25 cellular contexts compared by ENCODE assay signal in the genomic region with DNA sequence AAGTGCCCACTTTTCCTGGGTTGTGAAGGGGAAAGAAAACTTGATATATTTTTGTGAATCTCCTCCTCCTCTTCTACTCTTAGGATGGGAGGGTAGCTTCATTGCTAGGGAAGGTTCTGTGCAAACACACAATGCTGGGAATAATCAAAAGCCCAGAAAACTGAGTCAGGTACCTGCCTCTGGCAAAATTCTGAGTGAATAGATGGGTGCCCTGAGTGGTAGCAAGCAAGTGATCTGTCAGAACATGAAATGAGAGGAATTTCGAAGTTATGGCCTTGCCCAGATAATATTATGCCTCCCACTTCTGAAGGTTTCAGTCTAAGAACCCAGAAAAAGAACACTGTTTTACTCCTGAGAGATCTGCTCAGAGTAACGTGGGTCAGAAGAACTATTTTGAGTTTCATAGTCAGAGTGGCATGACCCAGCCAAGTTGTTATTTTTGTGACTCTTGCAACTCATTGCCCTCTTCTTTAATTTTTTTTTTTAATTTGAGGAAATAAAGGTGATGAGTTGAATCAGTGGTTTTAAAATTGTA.
DNase-seq lines count a peak whose midpoint lies in the region; ATAC-seq, FAIRE-seq and TF ChIP-seq lines count a peak whose summit lies in the region.
"Had no signal": no experiment of that assay in that cellular context is flagged by ENCODE, and none has a peak within 500 bp of the region (broad histone marks: within the 10 kb centered on the region; RNA-seq: fewer than 3 reads in every experiment).

No MANE protein-coding gene starts in this region.

- DNase-seq in RWPE1 (ENCODE audit: low spot score) (peak; percentile 34), epithelial cell of prostate (ENCODE audit: low read depth, low spot score) (no peak), keratinocyte (ENCODE audit: low read depth, low spot score) (peak; percentile 45), Calu3 (no peak), right atrium auricular region (ENCODE audit: low spot score) (no peak)
- DNase-seq: 8988T; CD4-positive, CD25-positive, alpha-beta regulatory T cell; DMS53; H7; Kasumi-1; MG63; NCI-H1694; NCI-H2029 treated with DMSO at 0.1 percent for 48 hours; NCI-H446 treated with DMSO at 0.1 percent for 48 hours; NCI-H526; NCI-H82; PC-9; SHP77 had no signal

- peak overlapping the region; percentile 46 for H3K9ac ChIP-seq in keratinocyte (ENCODE audit: control insufficient read depth, extremely low read depth, insufficient read depth, low read length)
- H3K9ac ChIP-seq: BLaER1 had no signal

- H3K9me3 Mint-ChIP-seq in Calu3 (ENCODE audit: low read depth, unreplicated experiment): no peaks in the 10 kb centered on the region

- BruUV-seq in Calu3 (replicated peaks; lab: Mats Ljungman, UMichigan): no TSS peak

- no peaks in the 10 kb centered on the region for H3K9me3 ChIP-seq in keratinocyte (ENCODE audit: control insufficient read depth, low read depth, low read length)
- H3K9me3 ChIP-seq in right atrium auricular region: no peaks in the 10 kb centered on the region
- H3K9me3 ChIP-seq: BLaER1, MG63 had no signal

- H3K4me3 ChIP-seq in ACC112 (ENCODE audit: low read depth, low read length) (peak overlapping the region; percentile 69), keratinocyte (ENCODE audit: control insufficient read depth in 2 of 3, extremely low read depth in 1 of 3, insufficient read depth in 2 of 3, low read depth in 1 of 3, low read length in 3 of 3) (peak overlapping the region in 2 of 3 experiments; percentile 50 to 60), right atrium auricular region (no peak overlapping the region)
- H3K4me3 ChIP-seq: BLaER1, K562, MG63, PC-9 had no signal

- H4K20me1 ChIP-seq in keratinocyte (ENCODE audit: control insufficient read depth, extremely low read depth, insufficient read depth, low read length): no peaks in the 10 kb centered on the region
- H4K20me1 ChIP-seq: BLaER1 had no signal

- H3K27me3 ChIP-seq in ACC112 (ENCODE audit: insufficient read depth, low read length): peaks cover 3% of the 10 kb centered on the region; the same call in 1 of the 2 replicates
- H3K27me3 ChIP-seq in keratinocyte (ENCODE audit: control insufficient read depth, extremely low read depth, insufficient read depth, low read length): no peaks in the 10 kb centered on the region
- no peaks in the 10 kb centered on the region for H3K27me3 ChIP-seq in right atrium auricular region
- H3K27me3 ChIP-seq: BLaER1, MG63 had no signal

- CTCF ChIA-PET in RWPE1 (lab: Yijun Ruan, JAX): interaction anchor here (0.6 kb wide), 1 partner anchor 36 kb away, joined by 3 read pairs; no protein-coding TSS in a partner anchor
- CTCF ChIA-PET in Calu3 (lab: Charles Lee): no interaction called here

- intact Hi-C loops in Calu3 (cut with micrococcal nuclease; ENCODE audit: unreplicated experiment): no loop called here

- POLR2A ChIA-PET in RWPE1 (lab: Yijun Ruan, JAX; ENCODE audit: low non-redundant PET): no interaction called here

- no peaks in the 10 kb centered on the region for H3K4me1 ChIP-seq in ACC112 (ENCODE audit: control insufficient read depth, insufficient read depth, low read length, unreplicated experiment)
- peaks cover 35% of the 10 kb centered on the region for H3K4me1 ChIP-seq in keratinocyte (ENCODE audit: control insufficient read depth, extremely low read depth, insufficient read depth, low read length)
- H3K4me1 ChIP-seq in right atrium auricular region: no peaks in the 10 kb centered on the region

- H3K4me1 Mint-ChIP-seq in Calu3 (ENCODE audit: low read depth, unreplicated experiment): no peaks in the 10 kb centered on the region
- H3K4me1 Mint-ChIP-seq: CD4-positive, CD25-positive, alpha-beta regulatory T cell had no signal

- H3K27ac ChIP-seq in ACC112 (ENCODE audit: low read depth, low read length) (no peak overlapping the region), RWPE1 (no peak overlapping the region), epithelial cell of prostate (peak overlapping the region; percentile 72), keratinocyte (ENCODE audit: control insufficient read depth, insufficient read depth, low read length) (peak overlapping the region; percentile 74), right atrium auricular region (no peak overlapping the region)
- H3K27ac ChIP-seq: BLaER1, PC-9 had no signal

- H3K4me3 Mint-ChIP-seq in Calu3 (ENCODE audit: low read depth, unreplicated experiment): no peak overlapping the region
- H3K4me3 Mint-ChIP-seq: CD4-positive, CD25-positive, alpha-beta regulatory T cell had no signal

- peak overlapping the region; percentile 48 for H2AFZ ChIP-seq in ACC112 (ENCODE audit: low read length, unreplicated experiment)
- H2AFZ ChIP-seq in keratinocyte (ENCODE audit: control insufficient read depth, low read length): peak overlapping the region; percentile 73
- H2AFZ ChIP-seq: PC-9 had no signal

- no peaks in the 10 kb centered on the region for H3K9me1 ChIP-seq in keratinocyte (ENCODE audit: control insufficient read depth, extremely low read depth, insufficient read depth, low read length)

- H3K4me2 ChIP-seq in keratinocyte (ENCODE audit: control insufficient read depth, extremely low read depth, insufficient read depth, low read depth, low read length): peak overlapping the region; percentile 90
- H3K4me2 ChIP-seq: BLaER1, PC-9 had no signal

- FAIRE-seq in keratinocyte (lab: Jason Lieb, UNC): peak; percentile 97
- FAIRE-seq: G401.6, HTR-8/SVneo, K562 had no signal

- dilution Hi-C loops in keratinocyte (cut with MboI; ENCODE audit: extremely low pct_ligation_motif_present, low sequenced_read_pairs): no loop called here

- no peak for ATAC-seq in GM21423 (IDR thresholded peaks at IDR 0.05; ENCODE audit: unreplicated experiment)
- ATAC-seq in GM21390 (IDR thresholded peaks at IDR 0.05; ENCODE audit: unreplicated experiment): no peak
- ATAC-seq: K562 had no signal

- no peaks in the 10 kb centered on the region for H3K36me3 ChIP-seq in ACC112 (ENCODE audit: insufficient read depth, low read length)
- no peaks in the 10 kb centered on the region for H3K36me3 ChIP-seq in keratinocyte (ENCODE audit: control insufficient read depth in 2 of 2, extremely low read depth in 1 of 2, insufficient read depth in 2 of 2, low read length in 2 of 2)
- no peaks in the 10 kb centered on the region for H3K36me3 ChIP-seq in right atrium auricular region
- H3K36me3 ChIP-seq: BLaER1, MG63 had no signal

- no peaks in the 10 kb centered on the region for H3K27me3 Mint-ChIP-seq in Calu3 (ENCODE audit: unreplicated experiment)
- H3K27me3 Mint-ChIP-seq: CD4-positive, CD25-positive, alpha-beta regulatory T cell had no signal

- no peak overlapping the region for H3K27ac Mint-ChIP-seq in Calu3 (ENCODE audit: unreplicated experiment)
- H3K27ac Mint-ChIP-seq: CD4-positive, CD25-positive, alpha-beta regulatory T cell had no signal

- no peaks in the 10 kb centered on the region for H3K79me2 ChIP-seq in ACC112 (ENCODE audit: control insufficient read depth, insufficient read depth, low read length, unreplicated experiment)
- H3K79me2 ChIP-seq in keratinocyte (ENCODE audit: control insufficient read depth, insufficient read depth, low read length): no peaks in the 10 kb centered on the region

- no peaks in the 10 kb centered on the region for H3K36me3 Mint-ChIP-seq in Calu3 (ENCODE audit: insufficient read depth, unreplicated experiment)
- H3K36me3 Mint-ChIP-seq: CD4-positive, CD25-positive, alpha-beta regulatory T cell had no signal

- TF ChIP-seq CTCF in RWPE1 (conservative IDR thresholded peaks at IDR 0.05; ENCODE audit: low read depth) (no peak), keratinocyte (optimal IDR thresholded peaks at IDR 0.05 in 1 of 3, IDR thresholded peaks at IDR 0.05 in 1 of 3, conservative IDR thresholded peaks at IDR 0.05 in 1 of 3; ENCODE audit: extremely low read depth in 1 of 3, insufficient read depth in 2 of 3, low read length in 3 of 3) (no peak), Calu3 (IDR thresholded peaks at IDR 0.05; ENCODE audit: unreplicated experiment) (no peak), right atrium auricular region (IDR thresholded peaks at IDR 0.05) (no peak)

Comparison
In these comparisons a context has a peak if more than half of its experiments do, and no peak if none do; other contexts are left out.
1. H3K27ac ChIP-seq: peak in epithelial cell of prostate (single experiment) and keratinocyte (single experiment); none in ACC112 (single experiment), RWPE1 (single experiment) and right atrium auricular region (0 of 2).
2. H3K4me3 ChIP-seq: peak in ACC112 (single experiment) and keratinocyte (2 of 3); none in right atrium auricular region (0 of 2).
3. DNase-seq: peak in RWPE1 (single experiment) and keratinocyte (single experiment); none in epithelial cell of prostate (single experiment), Calu3 (single experiment) and right atrium auricular region (single experiment).